Comparison of ENCODE assay signal across 1 cellular context in the genomic region with DNA sequence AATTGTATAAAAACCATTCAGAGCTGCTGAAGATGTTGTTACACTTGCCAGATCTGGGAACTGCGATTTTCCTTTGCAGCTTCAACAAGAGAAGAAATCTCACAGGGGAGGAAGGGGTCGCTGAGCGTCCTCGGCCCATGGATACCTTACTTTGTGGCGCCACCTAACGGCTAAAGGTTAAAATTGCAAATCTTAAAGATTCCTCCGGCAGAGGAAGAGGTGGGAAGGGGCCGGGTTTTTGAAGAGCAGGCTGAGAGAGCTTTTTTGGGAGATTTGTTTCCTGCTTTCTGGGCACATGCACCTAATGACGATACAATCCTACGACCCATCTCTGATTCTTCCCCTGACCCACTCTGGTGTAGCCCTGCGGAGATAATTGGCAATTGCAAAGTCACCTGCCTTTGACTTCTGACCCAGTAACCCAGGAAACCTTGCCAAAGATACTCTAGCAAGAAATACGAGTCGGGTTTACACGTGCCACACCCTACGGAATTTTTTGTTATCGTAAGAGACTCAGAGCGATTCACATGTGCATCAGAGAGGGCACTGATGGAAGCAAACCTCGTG.
TF ChIP-seq lines count a peak whose summit lies in the region.

No MANE protein-coding gene starts in this region.

TF ChIP-seq in K562, 482 proteins besides CTCF, POLR2A, EP300 and RAD21:
- TF ChIP-seq, protein P1, sequence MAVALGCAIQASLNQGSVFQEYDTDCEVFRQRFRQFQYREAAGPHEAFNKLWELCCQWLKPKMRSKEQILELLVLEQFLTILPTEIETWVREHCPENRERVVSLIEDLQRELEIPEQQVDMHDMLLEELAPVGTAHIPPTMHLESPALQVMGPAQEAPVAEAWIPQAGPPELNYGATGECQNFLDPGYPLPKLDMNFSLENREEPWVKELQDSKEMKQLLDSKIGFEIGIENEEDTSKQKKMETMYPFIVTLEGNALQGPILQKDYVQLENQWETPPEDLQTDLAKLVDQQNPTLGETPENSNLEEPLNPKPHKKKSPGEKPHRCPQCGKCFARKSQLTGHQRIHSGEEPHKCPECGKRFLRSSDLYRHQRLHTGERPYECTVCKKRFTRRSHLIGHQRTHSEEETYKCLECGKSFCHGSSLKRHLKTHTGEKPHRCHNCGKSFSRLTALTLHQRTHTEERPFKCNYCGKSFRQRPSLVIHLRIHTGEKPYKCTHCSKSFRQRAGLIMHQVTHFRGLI (CRISPR knock-in tag; IDR thresholded peaks at IDR 0.05), result no peak
- TF ChIP-seq TRIM28 (IDR thresholded peaks at IDR 0.05) (no peak), SMAD3 (CRISPR knock-in tag; conservative IDR thresholded peaks at IDR 0.05) (no peak), SPI1 (IDR thresholded peaks at IDR 0.05; ENCODE audit: borderline replicate concordance, low read depth, low read length) (0 out of 2 replicates have a peak, but pooled peaks have one; percentile 2), SMC3 (conservative IDR thresholded peaks at IDR 0.05; ENCODE audit: insufficient read depth, low read depth, low read length) (peak; percentile 49), ZNF717 (CRISPR knock-in tag; IDR thresholded peaks at IDR 0.05) (no peak), ZNF780A (CRISPR knock-in tag; IDR thresholded peaks at IDR 0.05) (no peak), BRCA1 (IDR thresholded peaks at IDR 0.05) (no peak), BRCA1 (CRISPR knock-in tag; IDR thresholded peaks at IDR 0.05) (no peak), KDM4B (IDR thresholded peaks at IDR 0.05; ENCODE audit: borderline replicate concordance in 2 of 2, low read depth in 1 of 2) (no peak)
- TF ChIP-seq, protein P2, sequence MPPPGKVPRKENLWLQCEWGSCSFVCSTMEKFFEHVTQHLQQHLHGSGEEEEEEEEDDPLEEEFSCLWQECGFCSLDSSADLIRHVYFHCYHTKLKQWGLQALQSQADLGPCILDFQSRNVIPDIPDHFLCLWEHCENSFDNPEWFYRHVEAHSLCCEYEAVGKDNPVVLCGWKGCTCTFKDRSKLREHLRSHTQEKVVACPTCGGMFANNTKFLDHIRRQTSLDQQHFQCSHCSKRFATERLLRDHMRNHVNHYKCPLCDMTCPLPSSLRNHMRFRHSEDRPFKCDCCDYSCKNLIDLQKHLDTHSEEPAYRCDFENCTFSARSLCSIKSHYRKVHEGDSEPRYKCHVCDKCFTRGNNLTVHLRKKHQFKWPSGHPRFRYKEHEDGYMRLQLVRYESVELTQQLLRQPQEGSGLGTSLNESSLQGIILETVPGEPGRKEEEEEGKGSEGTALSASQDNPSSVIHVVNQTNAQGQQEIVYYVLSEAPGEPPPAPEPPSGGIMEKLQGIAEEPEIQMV (tag; conservative IDR thresholded peaks at IDR 0.05; ENCODE audit: low read depth), result no peak
- TF ChIP-seq, protein P3, sequence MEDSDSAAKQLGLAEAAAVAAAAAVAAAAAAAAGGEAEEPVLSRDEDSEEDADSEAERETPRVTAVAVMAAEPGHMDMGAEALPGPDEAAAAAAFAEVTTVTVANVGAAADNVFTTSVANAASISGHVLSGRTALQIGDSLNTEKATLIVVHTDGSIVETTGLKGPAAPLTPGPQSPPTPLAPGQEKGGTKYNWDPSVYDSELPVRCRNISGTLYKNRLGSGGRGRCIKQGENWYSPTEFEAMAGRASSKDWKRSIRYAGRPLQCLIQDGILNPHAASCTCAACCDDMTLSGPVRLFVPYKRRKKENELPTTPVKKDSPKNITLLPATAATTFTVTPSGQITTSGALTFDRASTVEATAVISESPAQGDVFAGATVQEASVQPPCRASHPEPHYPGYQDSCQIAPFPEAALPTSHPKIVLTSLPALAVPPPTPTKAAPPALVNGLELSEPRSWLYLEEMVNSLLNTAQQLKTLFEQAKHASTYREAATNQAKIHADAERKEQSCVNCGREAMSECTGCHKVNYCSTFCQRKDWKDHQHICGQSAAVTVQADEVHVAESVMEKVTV (CRISPR knock-in tag; IDR thresholded peaks at IDR 0.05), result peak; percentile 19; the same call in 1 of the 2 replicates
- TF ChIP-seq, protein P4, sequence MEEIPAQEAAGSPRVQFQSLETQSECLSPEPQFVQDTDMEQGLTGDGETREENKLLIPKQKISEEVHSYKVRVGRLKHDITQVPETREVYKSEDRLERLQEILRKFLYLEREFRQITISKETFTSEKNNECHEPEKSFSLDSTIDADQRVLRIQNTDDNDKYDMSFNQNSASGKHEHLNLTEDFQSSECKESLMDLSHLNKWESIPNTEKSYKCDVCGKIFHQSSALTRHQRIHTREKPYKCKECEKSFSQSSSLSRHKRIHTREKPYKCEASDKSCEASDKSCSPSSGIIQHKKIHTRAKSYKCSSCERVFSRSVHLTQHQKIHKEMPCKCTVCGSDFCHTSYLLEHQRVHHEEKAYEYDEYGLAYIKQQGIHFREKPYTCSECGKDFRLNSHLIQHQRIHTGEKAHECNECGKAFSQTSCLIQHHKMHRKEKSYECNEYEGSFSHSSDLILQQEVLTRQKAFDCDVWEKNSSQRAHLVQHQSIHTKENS (CRISPR knock-in tag; IDR thresholded peaks at IDR 0.05), result no peak
TF ChIP-seq in K562: peak in this region for 3.
